In genomic region chr6:136517582-136517981, GRCh38 we compare ENCODE assay signal across 1 cellular context.
TF ChIP-seq lines count a peak whose summit lies in the region.

No MANE protein-coding gene starts in this region.

TF ChIP-seq in A549, 52 proteins besides CTCF, POLR2A, EP300 and RAD21 (continued from another document):
- TF ChIP-seq PHF8 (IDR thresholded peaks at IDR 0.05; ENCODE audit: borderline replicate concordance, low read depth) (no peak), ZC3H11A (IDR thresholded peaks at IDR 0.05) (no peak), TP53 (CRISPR knock-in tag; IDR thresholded peaks at IDR 0.05) (no peak), TFCP2L1 (CRISPR knock-in tag; IDR thresholded peaks at IDR 0.05) (no peak), KDM1A (IDR thresholded peaks at IDR 0.05; ENCODE audit: low read depth) (no peak), KDM5A (IDR thresholded peaks at IDR 0.05) (no peak), ZFP36 (IDR thresholded peaks at IDR 0.05; ENCODE audit: borderline replicate concordance, partially characterized antibody) (no peak), HOXB5 (CRISPR knock-in tag; IDR thresholded peaks at IDR 0.05) (no peak), ZSCAN20 (CRISPR knock-in tag; IDR thresholded peaks at IDR 0.05) (no peak), CBX8 (IDR thresholded peaks at IDR 0.05) (no peak), CHD4 (IDR thresholded peaks at IDR 0.05; ENCODE audit: borderline replicate concordance) (no peak), CHD2 (IDR thresholded peaks at IDR 0.05; ENCODE audit: low read length, partially characterized antibody) (no peak), NPAS2 (CRISPR knock-in tag; IDR thresholded peaks at IDR 0.05; ENCODE audit: borderline replicate concordance) (no peak), ESRRA (IDR thresholded peaks at IDR 0.05; ENCODE audit: borderline replicate concordance, low read length) (no peak), MAZ (IDR thresholded peaks at IDR 0.05; ENCODE audit: borderline replicate concordance, low read depth, low read length) (no peak)
